9 cellular contexts compared by ENCODE assay signal in the genomic region with DNA sequence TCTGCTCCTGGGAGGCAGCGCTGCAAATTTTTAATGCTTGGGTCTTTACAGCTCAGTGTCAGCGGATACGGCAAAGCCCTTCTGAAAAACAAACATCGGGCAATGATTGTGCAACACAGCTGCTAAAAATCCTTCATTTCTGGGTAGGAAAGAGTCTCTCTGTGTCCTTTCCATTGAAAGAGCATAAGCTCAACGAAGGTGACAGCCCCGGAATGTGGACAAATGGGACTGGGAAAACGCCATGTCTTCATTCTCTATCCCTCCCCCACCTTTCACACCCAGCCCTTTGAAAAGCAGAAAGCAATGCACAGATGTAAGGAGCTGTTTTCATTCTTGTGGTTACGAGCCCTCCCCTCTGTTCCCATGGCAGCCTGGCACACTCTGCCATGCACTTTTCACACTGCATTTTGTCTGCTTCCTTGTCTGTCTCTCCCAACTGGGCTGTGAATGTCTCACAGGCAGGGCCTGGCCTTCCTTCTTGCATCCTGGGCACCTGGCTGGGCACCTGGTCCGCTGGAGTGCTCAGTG. TPM values are rescaled to one million over a fixed set of nuclear protein-coding genes. Genes with fewer than 3 reads are reported as not detected.
DNase-seq lines count a peak whose midpoint lies in the region; ATAC-seq and TF ChIP-seq lines count a peak whose summit lies in the region.
"Had no signal": no experiment of that assay in that cellular context is flagged by ENCODE, and none has a peak within 500 bp of the region (broad histone marks: within the 10 kb centered on the region; RNA-seq: fewer than 3 reads in every experiment).

No MANE protein-coding gene starts in this region.

- TF ChIP-seq CTCF in WI38 (IDR thresholded peaks at IDR 0.05; ENCODE audit: low read depth, low read length) (no peak), psoas muscle (IDR thresholded peaks at IDR 0.05) (no peak), endothelial cell (IDR thresholded peaks at IDR 0.05; ENCODE audit: unreplicated experiment) (no peak)

- H3K4me3 Mint-ChIP-seq in endothelial cell (ENCODE audit: unreplicated experiment), result no peak overlapping the region

- CTCF ChIA-PET in HEK293T (lab: Yijun Ruan, JAX), result no interaction called here

- H3K9me3 ChIP-seq in psoas muscle, result no peaks in the 10 kb centered on the region

- peak; percentile 77 for DNase-seq in Ammon's horn (ENCODE audit: low spot score)
- DNase-seq in Jurkat, Clone E6-1 (ENCODE audit: low read depth, low spot score), result peak; percentile 76
- no peak for DNase-seq in left colon
- no peak for DNase-seq in psoas muscle
- no peak for DNase-seq in endothelial cell (ENCODE audit: low spot score)
- no peak for DNase-seq in HEK293T (ENCODE audit: extremely low spot score)
- DNase-seq: NCI-H524 treated with DMSO at 0.1 percent for 48 hours had no signal

- POLR2A ChIA-PET in HEK293T (lab: Yijun Ruan, JAX), result interaction anchor here (0.9 kb wide), 1 partner anchor 16 kb away, joined by 4 read pairs; a partner anchor contains a TSS

- peaks cover 48% of the 10 kb centered on the region for H3K4me1 Mint-ChIP-seq in endothelial cell (ENCODE audit: unreplicated experiment)

- peaks cover 20% of the 10 kb centered on the region for H3K36me3 Mint-ChIP-seq in endothelial cell (ENCODE audit: low read depth, unreplicated experiment)

- peaks cover 10% of the 10 kb centered on the region for H3K27me3 Mint-ChIP-seq in endothelial cell (ENCODE audit: unreplicated experiment)

- H3K36me3 ChIP-seq in psoas muscle (ENCODE audit: insufficient read depth in 1 of 2, low read depth in 1 of 2), result no peaks in the 10 kb centered on the region

- H3K9me3 Mint-ChIP-seq in endothelial cell (ENCODE audit: unreplicated experiment), result no peaks in the 10 kb centered on the region

- no peak overlapping the region for H3K27ac ChIP-seq in psoas muscle

- intact Hi-C loops in left colon (cut with DNase I, micrococcal nuclease) (no loop called here), psoas muscle (cut with DNase I) (no loop called here)

- ATAC-seq in left colon (peak; percentile 53), psoas muscle (no peak), HG03520 (IDR thresholded peaks at IDR 0.05; ENCODE audit: unreplicated experiment) (no peak)

- peaks cover 5% of the 10 kb centered on the region for H3K4me1 ChIP-seq in psoas muscle

- H3K4me3 ChIP-seq in Jurkat, Clone E6-1 (ENCODE audit: low read length), result peak overlapping the region; percentile 34
- peak overlapping the region; percentile 34 for H3K4me3 ChIP-seq in WI38 (ENCODE audit: low read depth, low read length)
- no peak overlapping the region for H3K4me3 ChIP-seq in psoas muscle

- WGBS in psoas muscle, 3 donors, result 48 to 54% (median 50%) methylated on average over 9 of the region's 9 CpGs

- H3K27ac Mint-ChIP-seq in endothelial cell (ENCODE audit: unreplicated experiment), result no peak overlapping the region

- no peaks in the 10 kb centered on the region for H3K27me3 ChIP-seq in psoas muscle (ENCODE audit: insufficient read depth in 3 of 3, low read length in 2 of 3)

TF ChIP-seq in HEK293T, 16 proteins besides CTCF, POLR2A, EP300 and RAD21:
- no peak for TF ChIP-seq CTBP1 (IDR thresholded peaks at IDR 0.05; ENCODE audit: borderline replicate concordance)
- no peak for TF ChIP-seq ZNF384 (IDR thresholded peaks at IDR 0.05)
- TF ChIP-seq NFRKB (IDR thresholded peaks at IDR 0.05), result no peak

RNA-seq across cellular contexts. Expression of a gene that starts 16.1 kb away (rescaled TPM):
- 25.1 TPM for polyA plus RNA-seq in Jurkat, Clone E6-1 (2012; ENCODE audit: insufficient read depth, insufficient read length)
- total RNA-seq in left colon (10 to 100 TPM; 18.6 to 20.1 TPM), psoas muscle (10 to 100 TPM in 2 of 4 donors, 1 to 10 TPM in 2; 9.3 to 13.8 (median 11.2) TPM), endothelial cell (ENCODE audit: unreplicated experiment) (20.9 TPM)
- 10 to 100 TPM; 12.2 to 23.7 (median 17.6) TPM for polyA plus RNA-seq in psoas muscle

Comparison
In these comparisons a context has a peak if more than half of its experiments do, and no peak if none do; other contexts are left out.
1. DNase-seq: peak in Ammon's horn (single experiment) and Jurkat, Clone E6-1 (single experiment); none in left colon (0 of 2), psoas muscle (0 of 2), endothelial cell (single experiment) and HEK293T (single experiment).